Comparison of ENCODE assay signal across 8 cellular contexts in the genomic region with DNA sequence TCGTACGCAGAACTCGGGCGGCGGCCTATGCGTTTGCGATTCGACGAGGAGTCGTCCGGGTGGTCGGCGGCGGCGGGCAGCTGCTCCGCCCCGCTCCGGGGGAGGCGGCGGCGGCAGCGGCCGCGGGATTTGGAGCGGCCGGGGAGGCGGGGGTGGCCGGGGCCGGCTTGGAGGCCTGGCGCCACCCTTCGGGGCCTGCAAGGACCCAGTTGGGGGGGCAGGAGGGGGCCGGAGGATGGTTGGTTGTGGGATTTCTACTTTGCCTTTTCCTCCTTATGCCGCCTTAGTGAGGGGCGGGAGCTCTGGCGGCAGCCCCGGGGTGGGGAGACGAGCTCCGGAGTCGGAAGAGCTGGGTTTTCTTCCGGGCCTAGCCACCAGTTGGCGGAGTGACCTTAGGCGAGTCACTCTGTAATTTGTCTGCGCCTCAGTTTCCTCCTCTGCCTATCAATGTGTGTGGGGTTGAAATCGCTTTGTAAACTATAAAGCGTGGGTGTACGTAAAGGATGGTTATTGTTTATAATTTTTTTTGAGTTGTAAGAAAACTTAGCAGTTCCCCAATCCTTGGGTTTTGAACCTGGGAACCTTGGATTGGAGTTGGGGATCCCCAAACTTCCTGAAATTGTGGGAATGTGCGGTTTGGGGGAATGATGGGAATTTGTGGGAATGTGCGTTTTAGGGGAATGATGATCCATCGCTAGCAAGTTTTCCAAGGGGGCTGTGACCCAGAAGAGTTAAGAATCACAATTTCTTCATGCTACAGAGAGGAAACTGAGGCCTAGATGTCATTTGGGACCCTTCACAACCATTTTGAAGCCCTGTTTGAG. TPM values are rescaled to one million over a fixed set of nuclear protein-coding genes. Genes with fewer than 3 reads are reported as not detected.
DNase-seq lines count a peak whose midpoint lies in the region; ATAC-seq, FAIRE-seq and TF ChIP-seq lines count a peak whose summit lies in the region.

No MANE protein-coding gene starts in this region.

- peak overlapping the region; percentile 94 to 98 (median 97) for H3K27ac ChIP-seq in BLaER1 treated with 17β-estradiol and CSF1 and Interleukin-3, amounts not matched to agents 10 nM and 100 nM
- peak overlapping the region; percentile 72 for H3K27ac ChIP-seq in SU-DHL-6 (ENCODE audit: low read depth, low read length)

- H3K4me1 ChIP-seq in BLaER1 treated with 17β-estradiol and CSF1 and Interleukin-3, amounts not matched to agents 10 nM and 100 nM = peaks cover 13 to 54% (median 29%) of the 10 kb centered on the region in 10 experiments

- ATAC-seq in HG03439 (IDR thresholded peaks at IDR 0.05; ENCODE audit: unreplicated experiment) (peak; percentile 37), left lobe of liver (peak; percentile 50)

- peak; percentile 66 for FAIRE-seq in GM19239 (lab: Jason Lieb, UNC)

- H4K20me1 ChIP-seq in BLaER1 treated with 17β-estradiol and CSF1 and Interleukin-3, amounts not matched to agents 10 nM and 100 nM = peaks cover 0 to 26% (median 9%) of the 10 kb centered on the region in 11 experiments; a peak in 11 of 22 replicates
- H4K20me1 ChIP-seq in SU-DHL-6 (ENCODE audit: low read depth, low read length) = no peaks in the 10 kb centered on the region; the same call in 1 of the 2 replicates

- peak overlapping the region; percentile 58 for H2AFZ ChIP-seq in SU-DHL-6 (ENCODE audit: low read depth, low read length, severe bottlenecking)

- H3K4me3 ChIP-seq in BLaER1 treated with 17β-estradiol and CSF1 and Interleukin-3, amounts not matched to agents 10 nM and 100 nM = peak overlapping the region; percentile 69 to 84 (median 76)
- H3K4me3 ChIP-seq in SU-DHL-6 (ENCODE audit: insufficient read depth, low read length, poor library complexity, severe bottlenecking) = peak overlapping the region; percentile 64

- H3K9ac ChIP-seq in BLaER1 treated with 17β-estradiol and CSF1 and Interleukin-3, amounts not matched to agents 10 nM and 100 nM = peak overlapping the region; percentile 91 to 99 (median 96)
- peak overlapping the region; percentile 82 for H3K9ac ChIP-seq in SU-DHL-6 (ENCODE audit: low read length)

- peaks cover 48 to 83% (median 77%) of the 10 kb centered on the region in 11 experiments for H3K36me3 ChIP-seq in BLaER1 treated with 17β-estradiol and CSF1 and Interleukin-3, amounts not matched to agents 10 nM and 100 nM
- H3K36me3 ChIP-seq in SU-DHL-6 (ENCODE audit: low read length) = peaks cover 54% of the 10 kb centered on the region

- H3K27me3 ChIP-seq in BLaER1 treated with 17β-estradiol and CSF1 and Interleukin-3, amounts not matched to agents 10 nM and 100 nM = no peaks in the 10 kb centered on the region
- no peaks in the 10 kb centered on the region for H3K27me3 ChIP-seq in SU-DHL-6 (ENCODE audit: low read length)

- no peak for TF ChIP-seq CTCF in SU-DHL-6 (IDR thresholded peaks at IDR 0.05; ENCODE audit: insufficient read depth, low read length, poor library complexity, severe bottlenecking)

- DNase-seq in GM19239 (ENCODE audit: insufficient read length, low spot score) (peak; percentile 33), left lobe of liver (ENCODE audit: low spot score) (no peak), NCI-H2107 (lab: John Stamatoyannopoulos, UW) (no peak)
- DNase-seq in central memory CD4-positive, alpha-beta T cell = peak; percentile 35
- peak; percentile 0 to 17 for DNase-seq in stimulated activated CD8-positive, alpha-beta memory T cell treated with anti-CD3 and anti-CD28 coated beads, Interleukin-15, amount 100 ng/mL, for 4 hours (ENCODE audit: low read depth in 2 of 2)

- no peaks in the 10 kb centered on the region for H3F3A ChIP-seq in SU-DHL-6 (ENCODE audit: insufficient read depth)

- peaks cover 78 to 90% (median 87%) of the 10 kb centered on the region in 11 experiments for H3K9me3 ChIP-seq in BLaER1 treated with 17β-estradiol and CSF1 and Interleukin-3, amounts not matched to agents 10 nM and 100 nM (replicated peaks in 1 of 11)
- H3K9me3 ChIP-seq in SU-DHL-6 (ENCODE audit: insufficient read depth, low read length) = peaks cover 21% of the 10 kb centered on the region; the same call in 1 of the 2 replicates

- no peaks in the 10 kb centered on the region for H3K9me2 ChIP-seq in SU-DHL-6 (replicated peaks; ENCODE audit: insufficient read depth, low read length)

- peak overlapping the region; percentile 86 to 96 (median 91) for H3K4me2 ChIP-seq in BLaER1 treated with 17β-estradiol and CSF1 and Interleukin-3, amounts not matched to agents 10 nM and 100 nM
- H3K4me2 ChIP-seq in SU-DHL-6 (ENCODE audit: low read depth, low read length, poor library complexity, severe bottlenecking) = peak overlapping the region; percentile 83

- H3K79me2 ChIP-seq in SU-DHL-6 (ENCODE audit: insufficient read depth, low read length) = peaks cover 65% of the 10 kb centered on the region

RNA-seq across cellular contexts. Expression of a gene that starts 0.7 kb away (rescaled TPM):
- 18.2 TPM for total RNA-seq in left lobe of liver

RNA-seq across cellular contexts. Expression of a gene that starts 1.2 kb away (rescaled TPM):
- total RNA-seq in left lobe of liver = 11.9 TPM

Comparison
In these comparisons a context has a peak if more than half of its experiments do, and no peak if none do; other contexts are left out.
1. DNase-seq: peak in GM19239 (single experiment), central memory CD4-positive, alpha-beta T cell (single experiment) and stimulated activated CD8-positive, alpha-beta memory T cell treated with anti-CD3 and anti-CD28 coated beads, Interleukin-15, amount 100 ng/mL, for 4 hours (2 of 2); none in left lobe of liver (single experiment) and NCI-H2107 (single experiment).